ENCODE assay signal across 13 cellular contexts in genomic region chr11:33634291-33634834, GRCh38.
DNase-seq lines count a peak whose midpoint lies in the region; ATAC-seq, FAIRE-seq and TF ChIP-seq lines count a peak whose summit lies in the region.
"Had no signal": no experiment of that assay in that cellular context is flagged by ENCODE, and none has a peak within 500 bp of the region (broad histone marks: within the 10 kb centered on the region; RNA-seq: fewer than 3 reads in every experiment).

No MANE protein-coding gene starts in this region.

- peaks cover 4% of the 10 kb centered on the region for H3K79me1 ChIP-seq in trophoblast cell (ENCODE audit: low read length)

- no CpG with 5 or more reads among the region's 7 CpGs for WGBS in trophoblast cell (ENCODE audit: extremely low coverage, insufficient coverage, insufficient read length)

- CTCF ChIA-PET in PC-9 (lab: Charles Lee), result interaction anchor here (0.9 to 1.0 kb wide), 2 partner anchors 58 to 102 kb away, joined by 3 to 4 read pairs; partner anchors contain the start of gene CD59

- peak overlapping the region; percentile 2 for H2BK12ac ChIP-seq in trophoblast cell (ENCODE audit: low read length)

- H3F3A ChIP-seq in PC-9 (ENCODE audit: insufficient read depth, low read depth), result peaks cover 47% of the 10 kb centered on the region

- peaks cover 9 to 12% of the 10 kb centered on the region in 2 donors for H3K36me3 Mint-ChIP-seq in activated naive CD4-positive, alpha-beta T cell treated with anti-CD3 and anti-CD28 coated beads, Interleukin-2, amount 50 U/mL, for 72 hours

- H3K23ac ChIP-seq in trophoblast cell (ENCODE audit: low read length), result no peak overlapping the region

- peak overlapping the region; percentile 66 for H3K4me2 ChIP-seq in PC-9
- no peak overlapping the region for H3K4me2 ChIP-seq in trophoblast cell (ENCODE audit: low read length)

- no peak for TF ChIP-seq POLR2A in GM12892 (IDR thresholded peaks at IDR 0.05; ENCODE audit: low read depth, low read length)

- H2AK5ac ChIP-seq in trophoblast cell (ENCODE audit: low read length), result no peak overlapping the region

- BruUV-seq in PC-9 (replicated peaks; lab: Mats Ljungman, UMichigan), result no TSS peak

- no peak overlapping the region for H4K8ac ChIP-seq in trophoblast cell (ENCODE audit: low read depth, low read length)

- peak overlapping the region; percentile 99 for H3K27ac ChIP-seq in PC-9
- H3K27ac ChIP-seq in trophoblast cell (ENCODE audit: low read depth, low read length), result peak overlapping the region; percentile 90
- H3K27ac ChIP-seq: heart left ventricle, SJCRH30 had no signal

- no peak for TF ChIP-seq CTCF in PC-9 (conservative IDR thresholded peaks at IDR 0.05)
- no peak for TF ChIP-seq CTCF in epithelial cell of esophagus (IDR thresholded peaks at IDR 0.05; ENCODE audit: insufficient read depth, low read depth, low read length, missing control alignments)

- H3K4me3 ChIP-seq in PC-9, result peak overlapping the region; percentile 4; the same call in 1 of the 2 replicates
- H3K4me3 ChIP-seq in epithelial cell of esophagus (ENCODE audit: low read length), result no peak overlapping the region
- H3K4me3 ChIP-seq in trophoblast cell (ENCODE audit: low read depth, low read length), result no peak overlapping the region
- H3K4me3 ChIP-seq: heart left ventricle, SJCRH30 had no signal

- H3K9ac ChIP-seq in trophoblast cell (ENCODE audit: low read length), result no peak overlapping the region

- 0 out of 2 replicates have a peak overlapping the region, but pooled peaks have one; percentile 1 for H2AFZ ChIP-seq in PC-9
- no peak overlapping the region for H2AFZ ChIP-seq in trophoblast cell (ENCODE audit: insufficient read depth, low read length, poor library complexity)

- peaks cover 49% of the 10 kb centered on the region for H3K4me1 ChIP-seq in PC-9 (replicated peaks; ENCODE audit: insufficient read depth)
- peaks cover 13 to 15% of the 10 kb centered on the region in 2 experiments for H3K4me1 ChIP-seq in trophoblast cell (ENCODE audit: control insufficient read depth in 1 of 2, insufficient read depth in 2 of 2, low read length in 2 of 2)
- H3K4me1 ChIP-seq: SJCRH30 had no signal

- no peak overlapping the region for H3K14ac ChIP-seq in trophoblast cell (ENCODE audit: low read length)

- H3K9me2 ChIP-seq in PC-9 (ENCODE audit: insufficient read depth), result no peaks in the 10 kb centered on the region

- no peak for DNase-seq in GM12892 (ENCODE audit: insufficient read length)
- peak; percentile 71 to 89 for DNase-seq in PC-9
- DNase-seq in epithelial cell of esophagus (ENCODE audit: low read depth), result peak; percentile 91
- peak; percentile 91 to 93 for DNase-seq in trophoblast cell
- no peak for DNase-seq in NCI-H146 (lab: John Stamatoyannopoulos, UW)
- DNase-seq in ecto neural progenitor cell (ENCODE audit: low spot score), result no peak
- no peak for DNase-seq in activated naive CD4-positive, alpha-beta T cell treated with anti-CD3 and anti-CD28 coated beads, Interleukin-2, amount 50 U/mL, for 72 hours (ENCODE audit: low spot score in 2 of 2)
- DNase-seq: H7, NCI-H774, SJCRH30 had no signal

- H3K79me2 ChIP-seq in PC-9 (ENCODE audit: low read depth) (no peaks in the 10 kb centered on the region), trophoblast cell (ENCODE audit: control insufficient read depth, insufficient read depth, low read length, poor library complexity) (no peaks in the 10 kb centered on the region)

- H3K36me3 ChIP-seq in PC-9 (ENCODE audit: low read depth) (0 out of 2 replicates have a peak, but pooled peaks cover 4% of the 10 kb centered on the region), trophoblast cell (ENCODE audit: control insufficient read depth in 1 of 2, insufficient read depth in 2 of 2, low read length in 2 of 2) (no peaks in the 10 kb centered on the region)
- H3K36me3 ChIP-seq: heart left ventricle, SJCRH30 had no signal

- no peak overlapping the region for H3K4ac ChIP-seq in trophoblast cell (ENCODE audit: low read depth, low read length)

- H4K12ac ChIP-seq in trophoblast cell (ENCODE audit: low read depth, low read length), result no peak overlapping the region

- peak overlapping the region; percentile 50 for H2BK5ac ChIP-seq in trophoblast cell (ENCODE audit: low read depth, low read length, poor library complexity)

- no peak for ATAC-seq in HG03039 (IDR thresholded peaks at IDR 0.05; ENCODE audit: unreplicated experiment)
- no peak for ATAC-seq in activated naive CD4-positive, alpha-beta T cell treated with anti-CD3 and anti-CD28 coated beads, Interleukin-2, amount 50 U/mL, for 72 hours

- H3K9me3 Mint-ChIP-seq in activated naive CD4-positive, alpha-beta T cell treated with anti-CD3 and anti-CD28 coated beads, Interleukin-2, amount 50 U/mL, for 72 hours, result no peaks in the 10 kb centered on the region

- H4K91ac ChIP-seq in trophoblast cell (ENCODE audit: low read depth, low read length), result no peak overlapping the region

- H3K9me3 ChIP-seq in PC-9 (ENCODE audit: insufficient read depth, low read depth), result 0 out of 2 replicates have a peak, but pooled peaks cover 4% of the 10 kb centered on the region
- peaks cover 4% of the 10 kb centered on the region for H3K9me3 ChIP-seq in trophoblast cell (ENCODE audit: insufficient read depth, low read depth, low read length)
- H3K9me3 ChIP-seq: SJCRH30 had no signal

- no peak overlapping the region for H3K18ac ChIP-seq in trophoblast cell (ENCODE audit: low read length)

- no peak overlapping the region for H2BK120ac ChIP-seq in trophoblast cell (ENCODE audit: insufficient read depth, low read length, poor library complexity)

- POLR2A ChIA-PET in PC-9 (lab: Charles Lee; ENCODE audit: unreplicated experiment), result interaction anchor here (0.6 kb wide), 1 partner anchor 58 kb away, joined by 6 read pairs; no protein-coding TSS in a partner anchor

- no peak overlapping the region for H3K27ac Mint-ChIP-seq in activated naive CD4-positive, alpha-beta T cell treated with anti-CD3 and anti-CD28 coated beads, Interleukin-2, amount 50 U/mL, for 72 hours

- H3K27me3 ChIP-seq in PC-9 (ENCODE audit: insufficient read depth, low read depth) (no peaks in the 10 kb centered on the region), trophoblast cell (ENCODE audit: insufficient read depth, low read length) (no peaks in the 10 kb centered on the region)
- H3K27me3 ChIP-seq: heart left ventricle, SJCRH30 had no signal

- peak; percentile 68 for FAIRE-seq in GM12892 (lab: Jason Lieb, UNC)
- FAIRE-seq: D721Med had no signal

- intact Hi-C loops in PC-9 (cut with micrococcal nuclease; ENCODE audit: unreplicated experiment), result loop anchor here (5.0 kb wide), 2 partner anchors 103 to 262 kb away; partner anchors contain the start of gene CD59

- H4K20me1 ChIP-seq in PC-9 (ENCODE audit: insufficient read depth), result no peaks in the 10 kb centered on the region

Comparison
In these comparisons a context has a peak if more than half of its experiments do, and no peak if none do; other contexts are left out.
1. DNase-seq: peak in PC-9 (2 of 2), epithelial cell of esophagus (single experiment) and trophoblast cell (2 of 2); none in GM12892 (single experiment), NCI-H146 (single experiment), ecto neural progenitor cell (single experiment) and activated naive CD4-positive, alpha-beta T cell treated with anti-CD3 and anti-CD28 coated beads, Interleukin-2, amount 50 U/mL, for 72 hours (0 of 2).